In the genomic region with DNA sequence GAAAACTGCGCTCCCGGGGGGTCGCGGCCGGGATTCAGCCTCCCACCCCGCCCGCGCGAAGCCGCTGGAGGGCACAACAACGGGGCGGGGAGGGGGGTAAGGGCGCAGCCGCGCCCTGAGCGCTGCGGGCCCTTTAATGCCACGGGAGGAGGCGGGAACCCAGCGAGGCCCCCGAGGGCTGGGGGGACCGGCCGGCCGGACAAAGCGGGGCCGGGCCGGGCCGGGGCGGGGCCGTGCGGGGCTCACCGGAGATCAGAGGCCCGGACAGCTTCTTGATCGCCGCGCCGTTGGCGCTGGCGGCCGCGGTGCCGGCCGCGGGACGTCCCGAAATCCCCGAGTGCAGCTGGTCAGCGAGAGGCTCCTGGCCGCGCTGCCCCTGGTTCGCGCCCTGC, we compare ENCODE assay signal across 8 cellular contexts. TPM values are rescaled to one million over a fixed set of nuclear protein-coding genes. Genes with fewer than 3 reads are reported as not detected.
DNase-seq lines count a peak whose midpoint lies in the region; ATAC-seq and TF ChIP-seq lines count a peak whose summit lies in the region.

No MANE protein-coding gene starts in this region.

- CTCF ChIA-PET in A673 (lab: Charles Lee): interaction anchor here (1.7 kb wide), 1 partner anchor 352 kb away, joined by 6 read pairs; no protein-coding TSS in a partner anchor

- ATAC-seq in GM21390 (IDR thresholded peaks at IDR 0.05; ENCODE audit: unreplicated experiment) (no peak), HG03520 (IDR thresholded peaks at IDR 0.05; ENCODE audit: unreplicated experiment) (no peak), GM19023 (IDR thresholded peaks at IDR 0.05; ENCODE audit: unreplicated experiment) (no peak)

- no TSS peak for BruUV-seq in A673 (replicated peaks; lab: Mats Ljungman, UMichigan)

- peaks cover 12% of the 10 kb centered on the region for H3K27me3 ChIP-seq in A673 (replicated peaks; ENCODE audit: insufficient read depth, low read depth, low read length, poor library complexity)
- no peaks in the 10 kb centered on the region for H3K27me3 ChIP-seq in esophagus (ENCODE audit: control insufficient read depth in 1 of 2, insufficient read depth in 2 of 2, low read length in 2 of 2)

- POLR2A ChIA-PET in A673 (lab: Charles Lee; ENCODE audit: low non-redundant PET): no interaction called here

- TF ChIP-seq CTCF in A673 (conservative IDR thresholded peaks at IDR 0.05; ENCODE audit: low read depth, low read length): no peak

- WGBS in esophagus, 2 donors: 0 to 1% methylated on average over 28 to 52 of the region's 52 CpGs

- H3K4me3 ChIP-seq in A673 (ENCODE audit: low read depth, low read length, poor library complexity, severe bottlenecking) (peak overlapping the region; percentile 44), esophagus (ENCODE audit: low read depth in 1 of 2, low read length in 2 of 2) (peak overlapping the region; percentile 69 to 75)

- DNase-seq in A673 (ENCODE audit: low spot score) (no peak), NCI-H69 (lab: John Stamatoyannopoulos, UW) (peak; percentile 45), myocyte (ENCODE audit: low read depth) (peak; percentile 37), dedifferentiated amniotic fluid mesenchymal stem cell (ENCODE audit: extremely low spot score) (no peak)

- H3K27ac ChIP-seq in A673 (ENCODE audit: low read depth, low read length, poor library complexity, severe bottlenecking) (no peak overlapping the region), esophagus (ENCODE audit: low read depth in 2 of 2, low read length in 1 of 2) (peak overlapping the region; percentile 69 to 76)

- no peaks in the 10 kb centered on the region for H3K9me3 ChIP-seq in A673 (ENCODE audit: low read depth, low read length, poor library complexity, severe bottlenecking)
- H3K9me3 ChIP-seq in esophagus (ENCODE audit: control insufficient read depth in 2 of 2, insufficient read depth in 1 of 2, low read depth in 1 of 2, low read length in 1 of 2): peaks cover 0 to 1% of the 10 kb centered on the region in 2 donors

- H3K36me3 ChIP-seq in A673 (ENCODE audit: insufficient read depth, low read length, poor library complexity, severe bottlenecking) (no peaks in the 10 kb centered on the region), esophagus (ENCODE audit: control insufficient read depth in 2 of 2, insufficient read depth in 2 of 2, low read length in 1 of 2) (no peaks in the 10 kb centered on the region)

- intact Hi-C loops in A673 (cut with micrococcal nuclease; ENCODE audit: unreplicated experiment): no loop called here

- H3K4me1 ChIP-seq in A673 (ENCODE audit: insufficient read depth, low read length, poor library complexity, severe bottlenecking) (no peaks in the 10 kb centered on the region), esophagus (ENCODE audit: control insufficient read depth in 2 of 2, insufficient read depth in 2 of 2, low read length in 1 of 2) (peaks cover 0 to 11% of the 10 kb centered on the region in 2 donors)

RNA-seq across cellular contexts. Expression of a gene that starts 1.2 kb away (rescaled TPM):
- 2.9 and 3.5 TPM in 2 replicates for total RNA-seq in A673 (2021)
- polyA plus RNA-seq in esophagus: 10 to 100 TPM; 12.1 to 27.5 TPM
- total RNA-seq in myocyte: 274 and 533 TPM in 2 replicates
- 93.8 TPM for polyA plus RNA-seq in myocyte (2012)

RNA-seq across cellular contexts. Expression of a gene that starts 44.8 kb away (rescaled TPM):
- 25.0 and 33.7 TPM in 2 replicates for total RNA-seq in A673 (2021)
- 10 to 100 TPM; 19.6 to 61.7 TPM for polyA plus RNA-seq in esophagus
- 1.7 and 4.7 TPM in 2 replicates for total RNA-seq in myocyte
- polyA plus RNA-seq in myocyte (2012): 32.3 TPM

Comparison
In these comparisons a context has a peak if more than half of its experiments do, and no peak if none do; other contexts are left out.
1. DNase-seq: peak in NCI-H69 (single experiment) and myocyte (single experiment); none in A673 (single experiment) and dedifferentiated amniotic fluid mesenchymal stem cell (single experiment).
2. RNA of a gene that starts 1.2 kb away (total RNA-seq): 274 to 533 TPM in myocyte; 2.9 to 3.5 TPM in A673; every median in the first group is over 10 times any median in the second.